In genomic region chr17:6532441-6532885, GRCh38 we compare ENCODE assay signal across 16 cellular contexts. TPM values are rescaled to one million over a fixed set of nuclear protein-coding genes. Genes with fewer than 3 reads are reported as not detected.
DNase-seq lines count a peak whose midpoint lies in the region; ATAC-seq, FAIRE-seq and TF ChIP-seq lines count a peak whose summit lies in the region.
"Had no signal": no experiment of that assay in that cellular context is flagged by ENCODE, and none has a peak within 500 bp of the region (broad histone marks: within the 10 kb centered on the region; RNA-seq: fewer than 3 reads in every experiment).

No MANE protein-coding gene starts in this region.

- H3K4me1 ChIP-seq in A549: no peaks in the 10 kb centered on the region
- peaks cover 4 to 15% of the 10 kb centered on the region in 2 donors for H3K4me1 ChIP-seq in gastrocnemius medialis
- H3K4me1 ChIP-seq: BE2C had no signal

- in situ Hi-C loops in gastrocnemius medialis (cut with MboI; ENCODE audit: low sequenced_read_pairs in 4 of 4): no loop called here

- no peak overlapping the region for H3K4me2 ChIP-seq in A549

- H3K27ac ChIP-seq in A549 (no peak overlapping the region), gastrocnemius medialis (peak overlapping the region in 1 of 4 donors; percentile 68)
- H3K27ac ChIP-seq: C4-2B had no signal

- TF ChIP-seq POLR2A in A549 (IDR thresholded peaks at IDR 0.05; ENCODE audit: low read length) (no peak), gastrocnemius medialis (IDR thresholded peaks at IDR 0.05) (no peak)

- H3K36me3 ChIP-seq in gastrocnemius medialis: no peaks in the 10 kb centered on the region
- H3K36me3 ChIP-seq: BE2C had no signal

- CTCF ChIA-PET in A549 (lab: Yijun Ruan, JAX): interaction anchor here (1.0 to 10.9 kb wide), 4 partner anchors 8 to 60 kb away, joined by 3 to 65 read pairs (median 9); no protein-coding TSS in a partner anchor

- H3K4me3 ChIP-seq in A549 (no peak overlapping the region), fibroblast of mammary gland (ENCODE audit: control insufficient read depth, low read depth, low read length) (no peak overlapping the region), gastrocnemius medialis (no peak overlapping the region)

- ATAC-seq in A549 (no peak), gastrocnemius medialis (peak; percentile 51 to 80)

- FAIRE-seq in A549 (lab: Jason Lieb, UNC): peak; percentile 72
- FAIRE-seq: A204.1, GM12892 had no signal

- 63% methylated on average over 5 of the region's 5 CpGs for WGBS in A549 (ENCODE audit: missing lambda C conversion rate)

- POLR2A ChIA-PET in A549 (lab: Yijun Ruan, JAX): no interaction called here

- no peak for TF ChIP-seq CTCF in A549 (IDR thresholded peaks at IDR 0.05)
- no peak for TF ChIP-seq CTCF in fibroblast of mammary gland (conservative IDR thresholded peaks at IDR 0.05; ENCODE audit: control insufficient read depth, insufficient read depth, low read depth, low read length)
- no peak for TF ChIP-seq CTCF in gastrocnemius medialis (IDR thresholded peaks at IDR 0.05 in 4 of 5, conservative IDR thresholded peaks at IDR 0.05 in 1 of 5)

- no peak for TF ChIP-seq EP300 in A549 (IDR thresholded peaks at IDR 0.05)

- no peaks in the 10 kb centered on the region for H3K27me3 ChIP-seq in gastrocnemius medialis
- H3K27me3 ChIP-seq: BE2C had no signal

- no peak for DNase-seq in A549 (ENCODE audit: low read depth in 1 of 2, low spot score in 1 of 2)
- DNase-seq in cerebellar cortex (ENCODE audit: low spot score): peak; percentile 72
- DNase-seq in fibroblast of mammary gland (ENCODE audit: low read depth): peak; percentile 51
- DNase-seq in gastrocnemius medialis: no peak
- DNase-seq in NCI-H510A (lab: John Stamatoyannopoulos, UW): no peak
- no peak for DNase-seq in NCI-H69 (lab: John Stamatoyannopoulos, UW)
- no peak for DNase-seq in NCI-H82 treated with DMSO at 0.1 percent for 48 hours (lab: John Stamatoyannopoulos, UW; ENCODE audit: unreplicated experiment)
- DNase-seq: BE2C; CD4-positive, alpha-beta memory T cell; DMS79 treated with DMSO at 0.1 percent for 48 hours; EL; GDM1; GOT3 had no signal

- TF ChIP-seq RAD21 in A549 (conservative IDR thresholded peaks at IDR 0.05 in 1 of 2, IDR thresholded peaks at IDR 0.05 in 1 of 2): no peak

- H3K9me3 ChIP-seq in A549 (no peaks in the 10 kb centered on the region), gastrocnemius medialis (no peaks in the 10 kb centered on the region)
- H3K9me3 ChIP-seq: BE2C had no signal

- intact Hi-C loops in gastrocnemius medialis (cut with DNase I; ENCODE audit: low total_unique reads): no loop called here

TF ChIP-seq in A549, 52 proteins besides CTCF, POLR2A, EP300 and RAD21:
- no peak for TF ChIP-seq ESRRA (IDR thresholded peaks at IDR 0.05; ENCODE audit: borderline replicate concordance, low read length)
- no peak for TF ChIP-seq ZSCAN20 (CRISPR knock-in tag; IDR thresholded peaks at IDR 0.05)
- TF ChIP-seq FOSB (CRISPR knock-in tag; IDR thresholded peaks at IDR 0.05): no peak
- TF ChIP-seq POLR2AphosphoS2 (conservative IDR thresholded peaks at IDR 0.05; ENCODE audit: low read length): no peak
- no peak for TF ChIP-seq RARB (CRISPR knock-in tag; IDR thresholded peaks at IDR 0.05)
- TF ChIP-seq MAFK (IDR thresholded peaks at IDR 0.05; ENCODE audit: partially characterized antibody): no peak
- no peak for TF ChIP-seq CBX8 (IDR thresholded peaks at IDR 0.05)
- no peak for TF ChIP-seq MAX (IDR thresholded peaks at IDR 0.05)
- TF ChIP-seq SMC3 (IDR thresholded peaks at IDR 0.05): no peak

RNA-seq across cellular contexts. Expression of gene PITPNM3, which starts 23.9 kb away (rescaled TPM):
- polyA plus RNA-seq in A549 (2011; rRNA removed) (0.80 and 0.93 TPM in 2 replicates), A549 (2017; fragmentation: RNase III; extraction: RNeasy Plus Mini Kit Qiagen cat#74134 plus additional on column Dnase treatment) (1.8 to 2.3 TPM (median 2.2 TPM) in 3 replicates)
- polyA plus RNA-seq in A549 (2012; cell fraction: cytosol; rRNA removed): 0.67 and 1.1 TPM in 2 replicates
- 3.8 and 4.0 TPM in 2 replicates for polyA plus RNA-seq in A549 (2012; cell fraction: nucleus; rRNA removed)
- polyA minus RNA-seq in A549 (2011; rRNA and poly(A)+ RNA removed): 1.0 and 1.4 TPM in 2 replicates
- total RNA-seq in gastrocnemius medialis: under 1 TPM; 0.13 to 0.87 (median 0.41) TPM

Comparison
In these comparisons a context has a peak if more than half of its experiments do, and no peak if none do; other contexts are left out.
1. ATAC-seq: peak in gastrocnemius medialis (2 of 2); none in A549 (0 of 2).
2. DNase-seq: peak in cerebellar cortex (single experiment) and fibroblast of mammary gland (single experiment); none in A549 (0 of 2), gastrocnemius medialis (0 of 2), NCI-H510A (single experiment), NCI-H69 (single experiment) and NCI-H82 treated with DMSO at 0.1 percent for 48 hours (single experiment).